11 cellular contexts compared by ENCODE assay signal in the genomic region with DNA sequence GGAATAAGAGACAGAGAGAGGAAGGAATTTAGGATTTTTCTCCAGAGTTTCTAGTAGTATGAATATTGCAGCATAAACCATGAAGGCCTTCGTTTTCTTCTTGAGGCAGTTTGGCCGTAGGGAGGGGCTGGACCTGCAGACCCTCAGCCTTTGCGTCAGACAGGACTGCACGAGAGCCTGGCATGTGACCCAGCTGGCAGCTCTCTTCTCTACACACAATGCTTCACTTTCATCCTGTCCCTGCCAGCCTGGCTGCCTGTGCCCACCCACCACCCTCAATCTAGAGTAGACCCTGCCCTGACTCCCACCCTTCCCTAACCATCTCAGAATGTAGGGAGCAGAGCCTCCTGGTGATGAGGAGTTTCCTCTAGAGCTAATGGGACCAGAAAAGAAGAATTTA. TPM values are rescaled to one million over a fixed set of nuclear protein-coding genes. Genes with fewer than 3 reads are reported as not detected.
A peak's percentile ranks its signal among the peaks of the same experiment; 100 is the strongest.
DNase-seq lines count a peak whose midpoint lies in the region; ATAC-seq and TF ChIP-seq lines count a peak whose summit lies in the region.
"Had no signal": no experiment of that assay in that cellular context is flagged by ENCODE, and none has a peak within 500 bp of the region (broad histone marks: within the 10 kb centered on the region; RNA-seq: fewer than 3 reads in every experiment).

No MANE protein-coding gene starts in this region.

- H3K36me3 ChIP-seq in ectodermal cell (ENCODE audit: control insufficient read depth, insufficient read depth, low read length), result peaks cover 26% of the 10 kb centered on the region
- no peaks in the 10 kb centered on the region for H3K36me3 ChIP-seq in mucosa of stomach (ENCODE audit: control insufficient read depth, insufficient read depth, low read length)
- H3K36me3 ChIP-seq in tibial nerve, result peaks cover 0 to 4% (median 0%) of the 10 kb centered on the region in 3 donors

- H3K36me3 Mint-ChIP-seq in Calu3 (ENCODE audit: insufficient read depth, unreplicated experiment), result peaks cover 20% of the 10 kb centered on the region

- H3K4me3 Mint-ChIP-seq in Calu3 (ENCODE audit: low read depth, unreplicated experiment), result no peak overlapping the region
- H3K4me3 Mint-ChIP-seq: stimulated activated naive CD8-positive, alpha-beta T cell treated with anti-CD3 and anti-CD28 coated beads, Interleukin-15, amount 100 ng/mL, for 72 hours had no signal

- intact Hi-C loops in Calu3 (cut with micrococcal nuclease; ENCODE audit: unreplicated experiment), result loop anchor here (5.0 to 10.0 kb wide), 2 partner anchors 63 to 276 kb away; partner anchors contain the start of gene PRPF3

- H3K27ac ChIP-seq in ectodermal cell (ENCODE audit: insufficient read depth, low read depth, low read length, poor library complexity, severe bottlenecking), result peak overlapping the region; percentile 41
- H3K27ac ChIP-seq in tibial nerve, result peak overlapping the region in 2 of 4 donors; percentile 66 to 76

- H3K9ac ChIP-seq in mucosa of stomach (ENCODE audit: low read length), result peak overlapping the region; percentile 51

- TF ChIP-seq EP300 in tibial nerve (IDR thresholded peaks at IDR 0.05), result peak in 1 of 2 donors; percentile 11

- peaks cover 28% of the 10 kb centered on the region for H3K27me3 Mint-ChIP-seq in Calu3 (ENCODE audit: unreplicated experiment)

- no peaks in the 10 kb centered on the region for H3K9me3 Mint-ChIP-seq in Calu3 (ENCODE audit: low read depth, unreplicated experiment)
- H3K9me3 Mint-ChIP-seq: stimulated activated naive CD8-positive, alpha-beta T cell treated with anti-CD3 and anti-CD28 coated beads, Interleukin-15, amount 100 ng/mL, for 72 hours had no signal

- H3K9me3 ChIP-seq in ectodermal cell (ENCODE audit: control insufficient read depth, low read length) (no peaks in the 10 kb centered on the region), mucosa of stomach (ENCODE audit: control insufficient read depth, low read length) (peaks cover 4% of the 10 kb centered on the region), tibial nerve (no peaks in the 10 kb centered on the region)

- TF ChIP-seq CTCF in Calu3 (IDR thresholded peaks at IDR 0.05; ENCODE audit: unreplicated experiment) (no peak), tibial nerve (IDR thresholded peaks at IDR 0.05) (no peak)

- no peaks in the 10 kb centered on the region for H3K27me3 ChIP-seq in ectodermal cell (ENCODE audit: control insufficient read depth, insufficient read depth, low read length, poor library complexity, severe bottlenecking)
- peaks cover 7% of the 10 kb centered on the region for H3K27me3 ChIP-seq in mucosa of stomach (ENCODE audit: control insufficient read depth, insufficient read depth, low read length)
- peaks cover 0 to 13% of the 10 kb centered on the region in 2 donors for H3K27me3 ChIP-seq in tibial nerve

- DNase-seq in Calu3 (no peak), tibial nerve (ENCODE audit: low spot score in 2 of 2) (no peak), mesenteric fat pad (ENCODE audit: low spot score) (no peak)
- DNase-seq: activated CD4-positive, alpha-beta T cell treated with anti-CD3 and anti-CD28 coated beads for 4 hours; activated naive CD4-positive, alpha-beta T cell; effector CD8-positive, alpha-beta T cell; NCI-H1694; stimulated activated naive CD8-positive, alpha-beta T cell treated with anti-CD3 and anti-CD28 coated beads, Interleukin-15, amount 100 ng/mL, for 72 hours had no signal

- H3K27ac Mint-ChIP-seq in Calu3 (ENCODE audit: unreplicated experiment), result peak overlapping the region; percentile 42

- ATAC-seq in GM18867 (IDR thresholded peaks at IDR 0.05; ENCODE audit: unreplicated experiment), result no peak
- ATAC-seq: stimulated activated naive CD8-positive, alpha-beta T cell treated with anti-CD3 and anti-CD28 coated beads, Interleukin-15, amount 100 ng/mL, for 72 hours had no signal

- H3K4me1 Mint-ChIP-seq in Calu3 (ENCODE audit: low read depth, unreplicated experiment), result peaks cover 78% of the 10 kb centered on the region

- BruUV-seq in Calu3 (replicated peaks; lab: Mats Ljungman, UMichigan), result no TSS peak

- no peak for TF ChIP-seq POLR2A in tibial nerve (IDR thresholded peaks at IDR 0.05)

- H3K4me3 ChIP-seq in ectodermal cell (ENCODE audit: insufficient read depth, low read depth, low read length) (peak overlapping the region; percentile 72), mucosa of stomach (ENCODE audit: low read length) (no peak overlapping the region), tibial nerve (no peak overlapping the region)

- 1 to 4% methylated on average over 4 of the region's 4 CpGs for WGBS in ectodermal cell, 2 experiments
- 29 to 30% methylated on average over 4 of the region's 4 CpGs for WGBS in tibial nerve, 2 donors

- CTCF ChIA-PET in Calu3 (lab: Charles Lee), result interaction anchor here (1.0 to 2.1 kb wide), 2 partner anchors 10 to 22 kb away, joined by 3 to 10 read pairs; partner anchors contain the start of gene APH1A

- H3K4me1 ChIP-seq in ectodermal cell (ENCODE audit: control insufficient read depth, insufficient read depth, low read length) (peaks cover 11% of the 10 kb centered on the region), mucosa of stomach (ENCODE audit: control insufficient read depth, insufficient read depth, low read length) (peaks cover 54% of the 10 kb centered on the region), tibial nerve (peaks cover 0 to 40% (median 19%) of the 10 kb centered on the region in 4 donors)

RNA-seq across cellular contexts. Expression of gene CA14, which starts 1.6 kb away (rescaled TPM):
- total RNA-seq in Calu3 (2022) (1.0 and 1.3 TPM in 2 replicates), tibial nerve (1 to 10 TPM in 1 of 4 donors, under 1 TPM in 1, not detected in 2; 0.22 to 2.3 TPM), mesenteric fat pad (not detected)
- polyA plus RNA-seq in ectodermal cell (2013, experiment 1 of 4), result 90.5 TPM
- polyA plus RNA-seq in ectodermal cell (2013, experiment 2 of 4), result 92.7 TPM
- 88.7 TPM for polyA plus RNA-seq in ectodermal cell (2013, experiment 3 of 4)
- polyA plus RNA-seq in ectodermal cell (2013, experiment 4 of 4), result 105 TPM

RNA-seq across cellular contexts. Expression of gene APH1A, which starts 9.6 kb away (rescaled TPM):
- 195 TPM in 2 replicates for total RNA-seq in Calu3 (2022)
- 112 TPM for polyA plus RNA-seq in ectodermal cell (2013, experiment 1 of 4)
- 116 TPM for polyA plus RNA-seq in ectodermal cell (2013, experiment 2 of 4)
- polyA plus RNA-seq in ectodermal cell (2013, experiment 3 of 4), result 80.7 TPM
- polyA plus RNA-seq in ectodermal cell (2013, experiment 4 of 4), result 96.0 TPM
- 100 to 1,000 TPM in 1 of 4 donors, 10 to 100 TPM in 3; 68.1 to 108 (median 87.3) TPM for total RNA-seq in tibial nerve
- total RNA-seq in mesenteric fat pad, result 89.2 TPM

RNA-seq across cellular contexts. Expression of gene C1orf54, which starts 13.4 kb away (rescaled TPM):
- 0.76 TPM in 1 of 2 replicates, not detected in the other for total RNA-seq in Calu3 (2022)
- 39.0 TPM for polyA plus RNA-seq in ectodermal cell (2013, experiment 1 of 4)
- 39.0 TPM for polyA plus RNA-seq in ectodermal cell (2013, experiment 2 of 4)
- polyA plus RNA-seq in ectodermal cell (2013, experiment 3 of 4), result 43.1 TPM
- 42.0 TPM for polyA plus RNA-seq in ectodermal cell (2013, experiment 4 of 4)
- 10 to 100 TPM in 3 of 4 donors, 1 to 10 TPM in 1; 5.2 to 25.8 (median 14.1) TPM for total RNA-seq in tibial nerve
- 14.4 TPM for total RNA-seq in mesenteric fat pad

RNA-seq across cellular contexts. Expression of gene CIART, which starts 23.1 kb away (rescaled TPM):
- total RNA-seq in Calu3 (2022) (0.42 and 1.5 TPM in 2 replicates), tibial nerve (10 to 100 TPM in 1 of 4 donors, 1 to 10 TPM in 3; 2.7 to 12.8 (median 6.4) TPM), mesenteric fat pad (3.5 TPM)
- polyA plus RNA-seq in ectodermal cell (2013, experiment 1 of 4), result 12.6 TPM
- 10.2 TPM for polyA plus RNA-seq in ectodermal cell (2013, experiment 2 of 4)
- polyA plus RNA-seq in ectodermal cell (2013, experiment 3 of 4), result 12.8 TPM
- polyA plus RNA-seq in ectodermal cell (2013, experiment 4 of 4), result 15.8 TPM

RNA-seq across cellular contexts. Expression of gene ANP32E, which starts 23.3 kb away (rescaled TPM):
- total RNA-seq in Calu3 (2022) (101 and 129 TPM in 2 replicates), tibial nerve (10 to 100 TPM; 17.7 to 29.9 (median 23.7) TPM), mesenteric fat pad (17.9 TPM)
- 178 TPM for polyA plus RNA-seq in ectodermal cell (2013, experiment 1 of 4)
- polyA plus RNA-seq in ectodermal cell (2013, experiment 2 of 4), result 174 TPM
- polyA plus RNA-seq in ectodermal cell (2013, experiment 3 of 4), result 114 TPM
- 118 TPM for polyA plus RNA-seq in ectodermal cell (2013, experiment 4 of 4)
